In the genomic region with DNA sequence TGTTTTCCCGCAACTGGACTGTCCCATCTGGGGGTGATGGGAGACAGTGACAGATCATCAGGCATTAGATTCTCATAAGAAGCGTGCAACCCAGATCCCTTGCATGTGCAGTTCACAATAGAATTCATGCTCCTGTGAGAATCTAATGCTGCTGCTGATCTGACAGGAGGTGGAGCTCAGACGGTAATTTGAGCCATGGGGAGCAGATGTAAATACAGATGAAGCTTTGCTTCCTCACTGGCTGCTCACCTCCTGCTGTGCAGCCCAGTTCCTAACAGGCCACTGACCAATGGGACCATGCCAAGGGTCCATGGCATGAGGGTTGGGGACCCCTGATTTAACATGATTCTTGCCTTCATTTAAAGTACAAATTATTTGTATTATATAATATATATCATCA, we compare ENCODE assay signal across 1 cellular context. TPM values are rescaled to one million over a fixed set of nuclear protein-coding genes. Genes with fewer than 3 reads are reported as not detected.
"Had no signal": no experiment of that assay in that cellular context is flagged by ENCODE, and none has a peak within 500 bp of the region (broad histone marks: within the 10 kb centered on the region; RNA-seq: fewer than 3 reads in every experiment).

No MANE protein-coding gene starts in this region.

RNA-seq across cellular contexts. Expression of a gene that starts 26.8 kb away (rescaled TPM):
- polyA plus RNA-seq: endothelial cell of umbilical vein had no signal
